Comparison of ENCODE assay signal across 16 cellular contexts in the genomic region with DNA sequence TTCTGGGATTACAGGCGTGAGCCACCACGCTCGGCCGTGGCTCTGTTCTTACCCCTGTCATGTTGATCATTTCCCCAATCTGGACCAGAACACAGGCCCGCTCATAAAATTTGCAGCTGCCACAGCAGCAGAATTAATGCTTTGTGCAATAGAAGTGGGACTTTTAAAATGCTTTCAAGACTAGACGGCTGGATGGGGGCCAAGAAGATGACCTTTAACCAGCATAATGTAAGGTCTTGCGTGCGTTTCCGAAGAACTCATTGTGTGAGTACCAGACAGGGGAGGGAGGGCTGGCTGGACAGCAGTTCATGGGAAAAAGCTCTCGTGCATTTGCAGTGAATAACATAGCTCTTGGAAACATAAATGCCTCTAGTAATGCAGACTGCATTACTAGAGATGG. TPM values are rescaled to one million over a fixed set of nuclear protein-coding genes. Genes with fewer than 3 reads are reported as not detected.
DNase-seq lines count a peak whose midpoint lies in the region; ATAC-seq and TF ChIP-seq lines count a peak whose summit lies in the region.
"Had no signal": no experiment of that assay in that cellular context is flagged by ENCODE, and none has a peak within 500 bp of the region (broad histone marks: within the 10 kb centered on the region; RNA-seq: fewer than 3 reads in every experiment).

No MANE protein-coding gene starts in this region.

- no peak overlapping the region for H3K4me3 ChIP-seq in foreskin fibroblast (ENCODE audit: low read depth in 1 of 2, low read length in 2 of 2)

- DNase-seq in amniotic epithelial cell (ENCODE audit: low read depth) (peak; percentile 63), foreskin fibroblast (peak; percentile 67 to 76), renal cortical epithelial cell (ENCODE audit: low read depth) (peak; percentile 51), GDM1 (lab: John Stamatoyannopoulos, UW) (no peak), foreskin keratinocyte (no peak)
- DNase-seq in activated CD4-positive, alpha-beta T cell treated with anti-CD3 and anti-CD28 coated beads for 4 hours: no peak
- DNase-seq: activated CD4-positive, CD25-positive, alpha-beta regulatory T cell treated with anti-CD3 and anti-CD28 coated beads, Interleukin-2, amount 50 U/mL, for 72 hours; activated naive CD4-positive, alpha-beta T cell treated with anti-CD3 and anti-CD28 coated beads, Interleukin-2, amount 10 ng/mL, durations not matched to agents 7 days and 5 days; CD8-positive, alpha-beta memory T cell; GF-D8; NCI-H446; stimulated activated CD4-positive, alpha-beta T cell treated with anti-CD3 and anti-CD28 coated beads, Interleukin-4, amount 100 ng/mL, for 4 hours had no signal

- no peaks in the 10 kb centered on the region for H3K4me1 ChIP-seq in foreskin keratinocyte

- no peak for ATAC-seq in foreskin keratinocyte
- ATAC-seq: stimulated activated effector memory CD8-positive, alpha-beta T cell treated with anti-CD3 and anti-CD28 coated beads, Interleukin-12 subunit alpha, Interleukin-12 subunit beta, amount 100 ng/mL, for 72 hours had no signal

- no peak overlapping the region for H3K27ac ChIP-seq in foreskin keratinocyte

- H3K27me3 ChIP-seq in foreskin keratinocyte: peaks cover 3% of the 10 kb centered on the region

- TF ChIP-seq RAD21 in Ishikawa (IDR thresholded peaks at IDR 0.05; ENCODE audit: low read depth): no peak

- no peak for TF ChIP-seq EP300 in Ishikawa (IDR thresholded peaks at IDR 0.05; ENCODE audit: borderline replicate concordance)

- TF ChIP-seq CTCF in foreskin fibroblast (IDR thresholded peaks at IDR 0.05; ENCODE audit: low read depth, low read length): no peak
- no peak for TF ChIP-seq CTCF in foreskin keratinocyte (conservative IDR thresholded peaks at IDR 0.05)

TF ChIP-seq in Ishikawa, 13 proteins besides CTCF, POLR2A, EP300 and RAD21:
- no peak for TF ChIP-seq FOXM1 (IDR thresholded peaks at IDR 0.05; ENCODE audit: borderline replicate concordance, low read depth)
- TF ChIP-seq NFIC (IDR thresholded peaks at IDR 0.05): peak; percentile 33; the same call in 1 of the 2 replicates

RNA-seq across cellular contexts. Expression of gene WDR38, which starts 3.5 kb away (rescaled TPM):
- total RNA-seq in renal cortical epithelial cell: not detected in 2 replicates
- not detected in 2 replicates for total RNA-seq in foreskin keratinocyte
- not detected in 2 replicates for polyA plus RNA-seq in foreskin keratinocyte
- total RNA-seq: CD8-positive, alpha-beta memory T cell; epithelial cell of proximal tubule; mononuclear cell had no signal
- polyA plus RNA-seq: CD8-positive, alpha-beta memory T cell had no signal

RNA-seq across cellular contexts. Expression of gene RPL35, which starts 12.0 kb away (rescaled TPM):
- total RNA-seq in renal cortical epithelial cell (609 and 3,177 TPM in 2 replicates), foreskin keratinocyte (2,922 and 2,928 TPM in 2 replicates)
- polyA plus RNA-seq in foreskin keratinocyte: 4,502 and 4,687 TPM in 2 replicates

RNA-seq across cellular contexts. Expression of gene ARPC5L, which starts 12.1 kb away (rescaled TPM):
- total RNA-seq in renal cortical epithelial cell: 14.2 and 15.7 TPM in 2 replicates
- total RNA-seq in foreskin keratinocyte: 67.0 and 74.9 TPM in 2 replicates
- 128 and 129 TPM in 2 replicates for polyA plus RNA-seq in foreskin keratinocyte

Comparison
In these comparisons a context has a peak if more than half of its experiments do, and no peak if none do; other contexts are left out.
1. DNase-seq: peak in amniotic epithelial cell (single experiment), foreskin fibroblast (2 of 2) and renal cortical epithelial cell (single experiment); none in GDM1 (single experiment), foreskin keratinocyte (0 of 2) and activated CD4-positive, alpha-beta T cell treated with anti-CD3 and anti-CD28 coated beads for 4 hours (0 of 2).